Comparison of ENCODE assay signal across 21 cellular contexts in genomic region chr1:2566106-2567045, GRCh38. TPM values are rescaled to one million over a fixed set of nuclear protein-coding genes. Genes with fewer than 3 reads are reported as not detected.
DNase-seq lines count a peak whose midpoint lies in the region; ATAC-seq, FAIRE-seq and TF ChIP-seq lines count a peak whose summit lies in the region.
"Had no signal": no experiment of that assay in that cellular context is flagged by ENCODE, and none has a peak within 500 bp of the region (broad histone marks: within the 10 kb centered on the region; RNA-seq: fewer than 3 reads in every experiment).

No MANE protein-coding gene starts in this region.

- peaks cover 0 to 5% (median 0%) of the 10 kb centered on the region in 4 experiments; a peak in 1 of 7 replicates for H3K4me1 ChIP-seq in H1 (replicated peaks in 1 of 4; ENCODE audit: control insufficient read depth in 3 of 4, insufficient read depth in 4 of 4, low read length in 3 of 4)
- H3K4me1 ChIP-seq: breast epithelium had no signal

- TF ChIP-seq EP300 in H1 (IDR thresholded peaks at IDR 0.05; ENCODE audit: borderline replicate concordance in 1 of 2, low read depth in 2 of 2, low read length in 2 of 2): no peak

- H3K4me1 Mint-ChIP-seq in osteocyte (ENCODE audit: unreplicated experiment): peaks cover 5% of the 10 kb centered on the region

- no peak for TF ChIP-seq POLR2A in H1 (IDR thresholded peaks at IDR 0.05; ENCODE audit: control extremely low read depth in 1 of 2, low read depth in 2 of 2, low read length in 2 of 2)

- no peaks in the 10 kb centered on the region for H3K36me3 Mint-ChIP-seq in osteocyte (ENCODE audit: unreplicated experiment)

- no peak overlapping the region for H3K4me3 ChIP-seq in H1 (ENCODE audit: extremely low read depth in 1 of 4, insufficient read depth in 2 of 4, low read depth in 3 of 4, low read length in 4 of 4)
- H3K4me3 ChIP-seq: breast epithelium, thoracic aorta had no signal

- no peak overlapping the region for H3K23ac ChIP-seq in H1 (ENCODE audit: insufficient read length)

- H3K4me3 Mint-ChIP-seq in osteocyte (ENCODE audit: unreplicated experiment): no peak overlapping the region

- FAIRE-seq in H1 (lab: Jason Lieb, UNC): no peak
- FAIRE-seq: G401.6, GM19239, TTC549 had no signal

- CTCF ChIA-PET in H1 (lab: Charles Lee; ENCODE audit: partially characterized antibody): no interaction called here

- TF ChIP-seq CTCF in H1 (IDR thresholded peaks at IDR 0.05; ENCODE audit: control extremely low read depth in 1 of 3, insufficient read depth in 1 of 3, low read depth in 1 of 3, low read length in 3 of 3) (no peak), osteocyte (IDR thresholded peaks at IDR 0.05) (no peak), GM13977 (IDR thresholded peaks at IDR 0.05; ENCODE audit: extremely low read depth, insufficient read depth, missing control alignments) (no peak)

- no peaks in the 10 kb centered on the region for H3K9me3 Mint-ChIP-seq in osteocyte (ENCODE audit: unreplicated experiment)

- TF ChIP-seq RAD21 in H1 (IDR thresholded peaks at IDR 0.05 in 1 of 2, conservative IDR thresholded peaks at IDR 0.05 in 1 of 2; ENCODE audit: low read depth in 2 of 2, low read length in 2 of 2): no peak

- H3K27ac Mint-ChIP-seq in osteocyte (ENCODE audit: unreplicated experiment): peak overlapping the region; percentile 31

- no peak overlapping the region for H2BK20ac ChIP-seq in H1 (ENCODE audit: low read length)

- 92% methylated on average over 26 of the region's 34 CpGs; no CpG with 5 or more reads in 1 of the 2 experiments for WGBS in H1 (ENCODE audit: extremely low coverage in 1 of 2, insufficient coverage in 1 of 2, insufficient read length in 1 of 2, insufficient replicate concordance in 2 of 2, low coverage in 1 of 2, low lambda C conversion rate in 2 of 2, missing lambda C conversion rate in 1 of 2), 2 experiments

- H3K27ac ChIP-seq in H1 (ENCODE audit: low read depth, low read length): no peak overlapping the region
- H3K27ac ChIP-seq: breast epithelium, HL-60, thoracic aorta had no signal

- H3K9me3 ChIP-seq in H1 (ENCODE audit: insufficient read depth in 2 of 2, low read depth in 1 of 2, low read length in 1 of 2): no peaks in the 10 kb centered on the region
- H3K9me3 ChIP-seq: breast epithelium, thoracic aorta had no signal

- in situ Hi-C loops in GM13977 (cut with MboI; ENCODE audit: low pct_unique_long_range_greater_than_20kb, low sequenced_read_pairs, unreplicated experiment): no loop called here

- no peak overlapping the region for H2BK120ac ChIP-seq in H1 (replicated peaks; ENCODE audit: low read depth, low read length)

- H2BK12ac ChIP-seq in H1 (ENCODE audit: low read depth, low read length): no peak overlapping the region

- H4K5ac ChIP-seq in H1 (ENCODE audit: insufficient read length, low read depth, low read length): no peak overlapping the region

- peak; percentile 56 for DNase-seq in EH (ENCODE audit: low read depth)
- peak; percentile 50 for DNase-seq in HT1080 (ENCODE audit: low read depth)
- no peak for DNase-seq in H1 (ENCODE audit: low read depth in 1 of 2, low spot score in 2 of 2)
- DNase-seq in osteocyte (ENCODE audit: extremely low spot score, unreplicated experiment): peak; percentile 83
- no peak for DNase-seq in NCI-H128 (lab: John Stamatoyannopoulos, UW; ENCODE audit: unreplicated experiment)
- no peak for DNase-seq in GM13977 (ENCODE audit: low spot score)
- DNase-seq: activated CD4-positive, alpha-beta T cell treated with anti-CD3 and anti-CD28 coated beads for 48 hours; activated CD8-positive, alpha-beta memory T cell treated with anti-CD3 and anti-CD28 coated beads, Interleukin-2, amount 50 U/mL, for 4 hours; dermis blood vessel endothelial cell; GOT3; hippocampal formation; NCI-H2029 treated with DMSO at 0.1 percent for 48 hours; RPMI8226; stimulated activated CD4-positive, alpha-beta T cell treated with anti-CD3 and anti-CD28 coated beads, Interleukin-12 subunit alpha, Interleukin-12 subunit beta, amount 100 ng/mL, for 4 hours had no signal

- no peaks in the 10 kb centered on the region for H3K36me3 ChIP-seq in H1 (ENCODE audit: control insufficient read depth in 2 of 4, insufficient read depth in 4 of 4, low read length in 3 of 4)
- H3K36me3 ChIP-seq: breast epithelium, thoracic aorta had no signal

- no peak overlapping the region for H3K4me2 ChIP-seq in H1 (ENCODE audit: insufficient read depth in 1 of 2, low read depth in 2 of 2, low read length in 2 of 2)

- ATAC-seq in HG03342 (IDR thresholded peaks at IDR 0.05; ENCODE audit: unreplicated experiment): no peak

- H3K79me2 ChIP-seq in H1 (ENCODE audit: control insufficient read depth in 1 of 2, insufficient read depth in 2 of 2, low read length in 2 of 2): no peaks in the 10 kb centered on the region

- H2AK5ac ChIP-seq in H1 (ENCODE audit: low read depth, low read length): no peak overlapping the region

- H2BK5ac ChIP-seq in H1 (ENCODE audit: low read depth, low read length): no peak overlapping the region

- H3K27me3 ChIP-seq in H1 (replicated peaks in 1 of 4; ENCODE audit: control insufficient read depth in 3 of 4, extremely low read depth in 1 of 4, insufficient read depth in 3 of 4, low read length in 3 of 4): no peaks in the 10 kb centered on the region

- H2BK15ac ChIP-seq in H1 (ENCODE audit: low read length): no peak overlapping the region

- H3K9ac ChIP-seq in H1 (replicated peaks in 1 of 4; ENCODE audit: extremely low read depth in 1 of 4, low read depth in 3 of 4, low read length in 3 of 4): no peak overlapping the region

- H2AFZ ChIP-seq in H1 (ENCODE audit: low read length): no peak overlapping the region

- H3K23me2 ChIP-seq in H1 (ENCODE audit: low read depth, low read length): no peaks in the 10 kb centered on the region

- H3K14ac ChIP-seq in H1 (ENCODE audit: insufficient read length): no peak overlapping the region

- peaks cover 3% of the 10 kb centered on the region for H3K27me3 Mint-ChIP-seq in osteocyte (ENCODE audit: unreplicated experiment)

- no peak overlapping the region for H3K56ac ChIP-seq in H1 (replicated peaks; ENCODE audit: insufficient read length, low read depth, low read length)

- no peaks in the 10 kb centered on the region for H3K79me1 ChIP-seq in H1 (ENCODE audit: low read depth, low read length)

- POLR2A ChIA-PET in H1 (lab: Charles Lee; ENCODE audit: partially characterized antibody): no interaction called here

- no peak overlapping the region for H4K91ac ChIP-seq in H1 (replicated peaks; ENCODE audit: insufficient read length, low read length)

- H3K4ac ChIP-seq in H1 (replicated peaks; ENCODE audit: insufficient read length, low read depth, low read length): no peak overlapping the region

- no peak overlapping the region for H3K18ac ChIP-seq in H1 (ENCODE audit: extremely low read depth, low read length)

- peak overlapping the region; percentile 79; the same call in 1 of the 2 replicates for H4K8ac ChIP-seq in H1 (ENCODE audit: extremely low read depth, insufficient read depth, low read length)

- no peaks in the 10 kb centered on the region for H4K20me1 ChIP-seq in H1 (replicated peaks in 1 of 2; ENCODE audit: control insufficient read depth in 1 of 2, insufficient read depth in 2 of 2, low read length in 2 of 2)

RNA-seq across cellular contexts. Expression of gene TNFRSF14, which starts 10.2 kb away (rescaled TPM):
- 6.6 and 16.6 TPM in 2 replicates for total RNA-seq in HT1080 (2014; rRNA removed; shearing (Covaris generic))
- 10.9 and 12.5 TPM in 2 replicates for polyA plus RNA-seq in HT1080 (2015; cell fraction: cytosol; rRNA removed)
- 47.4 and 54.0 TPM in 2 replicates for polyA plus RNA-seq in HT1080 (2015; cell fraction: nucleus; rRNA removed)
- 0.50 and 0.65 TPM in 2 replicates for total RNA-seq in H1 (2021; fragmentation: NEBNext Ultra II Directional; extraction: Animal tissue kit (Norgen Biotek cat#: 25700))
- polyA plus RNA-seq in H1 (2011; rRNA removed): 0.13 and 0.36 TPM in 2 replicates
- polyA plus RNA-seq in H1 (2011; cell fraction: cytosol; rRNA removed): 0.43 TPM
- polyA plus RNA-seq in H1 (2011; cell fraction: nucleus; rRNA removed): 1.1 TPM
- 0.17 to 0.35 TPM (median 0.24 TPM) in 3 of 4 replicates, not detected in the other for polyA plus RNA-seq in H1 (2012, experiment 1 of 2)
- not detected for polyA plus RNA-seq in H1 (2012, experiment 2 of 2)
- 0.08 TPM for polyA plus RNA-seq in H1 (2013, experiment 1 of 2)
- polyA plus RNA-seq in H1 (2013, experiment 2 of 2): 0.09 TPM
- 0.22 and 0.32 TPM in 2 replicates for polyA minus RNA-seq in H1 (2011; rRNA and poly(A)+ RNA removed)
- not detected for polyA minus RNA-seq in H1 (2011; cell fraction: cytosol; rRNA and poly(A)+ RNA removed)
- polyA minus RNA-seq in H1 (2011; cell fraction: nucleus; rRNA and poly(A)+ RNA removed): 1.5 TPM
- total RNA-seq in osteocyte: 6.5 TPM in 2 replicates

RNA-seq across cellular contexts. Expression of gene PRXL2B, which starts 20.2 kb away (rescaled TPM):
- total RNA-seq in HT1080 (2014; rRNA removed; shearing (Covaris generic)): 17.7 and 21.1 TPM in 2 replicates
- polyA plus RNA-seq in HT1080 (2015; cell fraction: cytosol; rRNA removed): 13.7 and 14.6 TPM in 2 replicates
- polyA plus RNA-seq in HT1080 (2015; cell fraction: nucleus; rRNA removed): 12.0 and 16.9 TPM in 2 replicates
- total RNA-seq in H1 (2021; fragmentation: NEBNext Ultra II Directional; extraction: Animal tissue kit (Norgen Biotek cat#: 25700)): 44.4 and 46.0 TPM in 2 replicates
- polyA plus RNA-seq in H1 (2011; rRNA removed): 35.3 and 54.6 TPM in 2 replicates
- 39.9 TPM for polyA plus RNA-seq in H1 (2011; cell fraction: cytosol; rRNA removed)
- 87.5 TPM for polyA plus RNA-seq in H1 (2011; cell fraction: nucleus; rRNA removed)
- 35.5 to 45.3 TPM (median 42.8 TPM) in 4 replicates for polyA plus RNA-seq in H1 (2012, experiment 1 of 2)
- 46.9 TPM for polyA plus RNA-seq in H1 (2012, experiment 2 of 2)
- polyA plus RNA-seq in H1 (2013, experiment 1 of 2): 27.5 TPM
- polyA plus RNA-seq in H1 (2013, experiment 2 of 2): 26.7 TPM
- polyA minus RNA-seq in H1 (2011; rRNA and poly(A)+ RNA removed): 15.9 and 21.5 TPM in 2 replicates
- 18.1 TPM for polyA minus RNA-seq in H1 (2011; cell fraction: cytosol; rRNA and poly(A)+ RNA removed)
- 16.7 TPM for polyA minus RNA-seq in H1 (2011; cell fraction: nucleus; rRNA and poly(A)+ RNA removed)
- total RNA-seq in osteocyte: 24.0 and 24.8 TPM in 2 replicates

RNA-seq across cellular contexts. Expression of gene HES5, which starts 36.3 kb away (rescaled TPM):
- not detected in 2 replicates for total RNA-seq in HT1080 (2014; rRNA removed; shearing (Covaris generic))
- not detected in 2 replicates for polyA plus RNA-seq in HT1080 (2015; cell fraction: cytosol; rRNA removed)
- not detected in 2 replicates for polyA plus RNA-seq in HT1080 (2015; cell fraction: nucleus; rRNA removed)
- total RNA-seq in H1 (2021; fragmentation: NEBNext Ultra II Directional; extraction: Animal tissue kit (Norgen Biotek cat#: 25700)): 0.22 and 0.25 TPM in 2 replicates
- 0.08 TPM in 1 of 2 replicates, not detected in the other for polyA plus RNA-seq in H1 (2011; rRNA removed)
- 0.05 TPM for polyA plus RNA-seq in H1 (2011; cell fraction: cytosol; rRNA removed)
- 0.17 TPM for polyA plus RNA-seq in H1 (2011; cell fraction: nucleus; rRNA removed)
- 0.13 to 0.29 TPM in 2 of 4 replicates, not detected in the others for polyA plus RNA-seq in H1 (2012, experiment 1 of 2)
- polyA plus RNA-seq in H1 (2012, experiment 2 of 2): 0.13 TPM
- 0.04 TPM for polyA plus RNA-seq in H1 (2013, experiment 1 of 2)
- polyA plus RNA-seq in H1 (2013, experiment 2 of 2): 0.04 TPM
- polyA minus RNA-seq in H1 (2011; rRNA and poly(A)+ RNA removed): 0.28 TPM in 1 of 2 replicates, not detected in the other
- polyA minus RNA-seq in H1 (2011; cell fraction: cytosol; rRNA and poly(A)+ RNA removed): not detected
- not detected for polyA minus RNA-seq in H1 (2011; cell fraction: nucleus; rRNA and poly(A)+ RNA removed)
- 0.29 TPM in 1 of 2 replicates, not detected in the other for total RNA-seq in osteocyte
- total RNA-seq: breast epithelium had no signal

RNA-seq across cellular contexts. Expression of gene PANK4, which starts 40.0 kb away (rescaled TPM):
- total RNA-seq in HT1080 (2014; rRNA removed; shearing (Covaris generic)): 22.5 and 27.5 TPM in 2 replicates
- 14.1 and 14.8 TPM in 2 replicates for polyA plus RNA-seq in HT1080 (2015; cell fraction: cytosol; rRNA removed)
- polyA plus RNA-seq in HT1080 (2015; cell fraction: nucleus; rRNA removed): 61.7 and 62.5 TPM in 2 replicates
- total RNA-seq in H1 (2021; fragmentation: NEBNext Ultra II Directional; extraction: Animal tissue kit (Norgen Biotek cat#: 25700)): 29.7 and 35.4 TPM in 2 replicates
- 20.1 and 24.4 TPM in 2 replicates for polyA plus RNA-seq in H1 (2011; rRNA removed)
- polyA plus RNA-seq in H1 (2011; cell fraction: cytosol; rRNA removed): 24.0 TPM
- 110 TPM for polyA plus RNA-seq in H1 (2011; cell fraction: nucleus; rRNA removed)
- polyA plus RNA-seq in H1 (2012, experiment 1 of 2): 20.2 to 27.0 TPM (median 21.6 TPM) in 4 replicates
- polyA plus RNA-seq in H1 (2012, experiment 2 of 2): 14.8 TPM
- polyA plus RNA-seq in H1 (2013, experiment 1 of 2): 12.0 TPM
- polyA plus RNA-seq in H1 (2013, experiment 2 of 2): 11.1 TPM
- 24.4 and 25.4 TPM in 2 replicates for polyA minus RNA-seq in H1 (2011; rRNA and poly(A)+ RNA removed)
- 24.7 TPM for polyA minus RNA-seq in H1 (2011; cell fraction: cytosol; rRNA and poly(A)+ RNA removed)
- 116 TPM for polyA minus RNA-seq in H1 (2011; cell fraction: nucleus; rRNA and poly(A)+ RNA removed)
- total RNA-seq in osteocyte: 34.1 and 34.4 TPM in 2 replicates

Comparison
In these comparisons a context has a peak if more than half of its experiments do, and no peak if none do; other contexts are left out.
1. DNase-seq: peak in EH (single experiment), HT1080 (single experiment) and osteocyte (single experiment); none in H1 (0 of 2), NCI-H128 (single experiment) and GM13977 (single experiment).